Comparison of ENCODE assay signal across 1 cellular context in genomic region chr15:41575282-41575681, GRCh38.
TF ChIP-seq lines count a peak whose summit lies in the region.

No MANE protein-coding gene starts in this region.

TF ChIP-seq in HepG2, 621 proteins besides CTCF, POLR2A, EP300 and RAD21:
- TF ChIP-seq TOE1 (CRISPR knock-in tag; IDR thresholded peaks at IDR 0.05): no peak
- TF ChIP-seq, protein P1, sequence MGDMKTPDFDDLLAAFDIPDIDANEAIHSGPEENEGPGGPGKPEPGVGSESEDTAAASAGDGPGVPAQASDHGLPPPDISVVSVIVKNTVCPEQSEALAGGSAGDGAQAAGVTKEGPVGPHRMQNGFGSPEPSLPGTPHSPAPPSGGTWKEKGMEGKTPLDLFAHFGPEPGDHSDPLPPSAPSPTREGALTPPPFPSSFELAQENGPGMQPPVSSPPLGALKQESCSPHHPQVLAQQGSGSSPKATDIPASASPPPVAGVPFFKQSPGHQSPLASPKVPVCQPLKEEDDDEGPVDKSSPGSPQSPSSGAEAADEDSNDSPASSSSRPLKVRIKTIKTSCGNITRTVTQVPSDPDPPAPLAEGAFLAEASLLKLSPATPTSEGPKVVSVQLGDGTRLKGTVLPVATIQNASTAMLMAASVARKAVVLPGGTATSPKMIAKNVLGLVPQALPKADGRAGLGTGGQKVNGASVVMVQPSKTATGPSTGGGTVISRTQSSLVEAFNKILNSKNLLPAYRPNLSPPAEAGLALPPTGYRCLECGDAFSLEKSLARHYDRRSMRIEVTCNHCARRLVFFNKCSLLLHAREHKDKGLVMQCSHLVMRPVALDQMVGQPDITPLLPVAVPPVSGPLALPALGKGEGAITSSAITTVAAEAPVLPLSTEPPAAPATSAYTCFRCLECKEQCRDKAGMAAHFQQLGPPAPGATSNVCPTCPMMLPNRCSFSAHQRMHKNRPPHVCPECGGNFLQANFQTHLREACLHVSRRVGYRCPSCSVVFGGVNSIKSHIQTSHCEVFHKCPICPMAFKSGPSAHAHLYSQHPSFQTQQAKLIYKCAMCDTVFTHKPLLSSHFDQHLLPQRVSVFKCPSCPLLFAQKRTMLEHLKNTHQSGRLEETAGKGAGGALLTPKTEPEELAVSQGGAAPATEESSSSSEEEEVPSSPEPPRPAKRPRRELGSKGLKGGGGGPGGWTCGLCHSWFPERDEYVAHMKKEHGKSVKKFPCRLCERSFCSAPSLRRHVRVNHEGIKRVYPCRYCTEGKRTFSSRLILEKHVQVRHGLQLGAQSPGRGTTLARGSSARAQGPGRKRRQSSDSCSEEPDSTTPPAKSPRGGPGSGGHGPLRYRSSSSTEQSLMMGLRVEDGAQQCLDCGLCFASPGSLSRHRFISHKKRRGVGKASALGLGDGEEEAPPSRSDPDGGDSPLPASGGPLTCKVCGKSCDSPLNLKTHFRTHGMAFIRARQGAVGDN (CRISPR knock-in tag; IDR thresholded peaks at IDR 0.05): 0 out of 2 replicates have a peak, but pooled peaks have one; percentile 17
